In genomic region chr20:24584078-24584477, GRCh38 we compare ENCODE assay signal across 19 cellular contexts.
DNase-seq lines count a peak whose midpoint lies in the region; ATAC-seq, FAIRE-seq and TF ChIP-seq lines count a peak whose summit lies in the region.
"Had no signal": no experiment of that assay in that cellular context is flagged by ENCODE, and none has a peak within 500 bp of the region (broad histone marks: within the 10 kb centered on the region; RNA-seq: fewer than 3 reads in every experiment).

No MANE protein-coding gene starts in this region.

- H4K20me1 ChIP-seq in BLaER1 (no peaks in the 10 kb centered on the region), astrocyte (ENCODE audit: insufficient read depth, low read length) (no peaks in the 10 kb centered on the region)

- no CpG with 5 or more reads among the region's 9 CpGs for WGBS in neuronal stem cell (ENCODE audit: extremely low coverage in 2 of 2, insufficient read length in 2 of 2, insufficient replicate concordance in 1 of 2), 2 donors

- no peak overlapping the region for H2BK12ac ChIP-seq in neuronal stem cell (ENCODE audit: low read length)

- no peak for DNase-seq in astrocyte (ENCODE audit: low read depth)
- DNase-seq in neuronal stem cell (ENCODE audit: low spot score): no peak
- DNase-seq in frontal cortex (ENCODE audit: low spot score in 2 of 2): no peak
- DNase-seq: Calu3; CD4-positive, alpha-beta memory T cell; COR-L47; DMS53; GF-D8; GOT3; H7; HCEC 1CT had no signal

- H3K4me2 ChIP-seq in BLaER1 (peak overlapping the region; percentile 86), astrocyte (ENCODE audit: low read length) (peak overlapping the region; percentile 39), neuronal stem cell (ENCODE audit: insufficient read depth, low read length, poor library complexity, severe bottlenecking) (no peak overlapping the region)

- FAIRE-seq in astrocyte (lab: Jason Lieb, UNC): no peak
- FAIRE-seq in frontal cortex (lab: Jason Lieb, UNC): no peak
- FAIRE-seq: A204.1, GM12891, GM18507 had no signal

- peak overlapping the region; percentile 27 for H3K4me3 Mint-ChIP-seq in astrocyte (ENCODE audit: unreplicated experiment)
- H3K4me3 Mint-ChIP-seq: B cell; CD4-positive, alpha-beta memory T cell had no signal

- H3K9me3 Mint-ChIP-seq in astrocyte (ENCODE audit: unreplicated experiment): no peaks in the 10 kb centered on the region

- H3K79me1 ChIP-seq in neuronal stem cell (ENCODE audit: low read depth, low read length): no peaks in the 10 kb centered on the region

- H3K27me3 ChIP-seq in BLaER1: no peaks in the 10 kb centered on the region
- H3K27me3 ChIP-seq in astrocyte (ENCODE audit: insufficient read depth, low read length): no peaks in the 10 kb centered on the region
- no peaks in the 10 kb centered on the region for H3K27me3 ChIP-seq in neuronal stem cell (ENCODE audit: control insufficient read depth in 3 of 3, insufficient read depth in 3 of 3, low read depth in 1 of 3, low read length in 3 of 3)

- peaks cover 8% of the 10 kb centered on the region for H3K36me3 Mint-ChIP-seq in astrocyte (ENCODE audit: low read depth, unreplicated experiment)
- H3K36me3 Mint-ChIP-seq: CD4-positive, alpha-beta memory T cell had no signal

- H3K9ac ChIP-seq in BLaER1: 0 out of 2 replicates have a peak overlapping the region, but pooled peaks have one; percentile 24
- H3K9ac ChIP-seq in astrocyte (ENCODE audit: low read length): no peak overlapping the region
- no peak overlapping the region for H3K9ac ChIP-seq in neuronal stem cell (ENCODE audit: low read depth, low read length, poor library complexity)

- no peak overlapping the region for H3K4me3 ChIP-seq in BLaER1
- no peak overlapping the region for H3K4me3 ChIP-seq in astrocyte (ENCODE audit: insufficient read depth, low read depth, low read length)
- H3K4me3 ChIP-seq in neuronal stem cell (ENCODE audit: low read length in 2 of 2): no peak overlapping the region

- no peak overlapping the region for H3K14ac ChIP-seq in neuronal stem cell (ENCODE audit: low read length)

- no peak overlapping the region for H3K23ac ChIP-seq in neuronal stem cell (ENCODE audit: low read depth, low read length, poor library complexity)

- H4K91ac ChIP-seq in neuronal stem cell (ENCODE audit: low read depth, low read length, poor library complexity): no peak overlapping the region

- no peaks in the 10 kb centered on the region for H3K36me3 ChIP-seq in BLaER1
- H3K36me3 ChIP-seq in astrocyte (ENCODE audit: insufficient read depth, low read length): no peaks in the 10 kb centered on the region
- H3K36me3 ChIP-seq in neuronal stem cell (replicated peaks in 1 of 2; ENCODE audit: control insufficient read depth in 2 of 2, insufficient read depth in 2 of 2, low read length in 2 of 2): peaks cover 0 to 2% of the 10 kb centered on the region in 2 donors

- H2AFZ ChIP-seq in astrocyte (ENCODE audit: low read depth, low read length) (no peak overlapping the region), neuronal stem cell (ENCODE audit: low read length) (no peak overlapping the region)

- H2BK5ac ChIP-seq in neuronal stem cell (ENCODE audit: low read length): no peak overlapping the region

- H3K27ac ChIP-seq in BLaER1: 0 out of 2 replicates have a peak overlapping the region, but pooled peaks have one; percentile 33
- H3K27ac ChIP-seq in astrocyte (ENCODE audit: low read depth, low read length): no peak overlapping the region
- no peak overlapping the region for H3K27ac ChIP-seq in neuronal stem cell (replicated peaks; ENCODE audit: low read length)
- H3K27ac ChIP-seq: 22Rv1 had no signal

- no peak for TF ChIP-seq CTCF in astrocyte (IDR thresholded peaks at IDR 0.05; ENCODE audit: insufficient read depth, low read depth, low read length)

- ATAC-seq in GM21825 (IDR thresholded peaks at IDR 0.05; ENCODE audit: unreplicated experiment) (no peak), GM18907 (IDR thresholded peaks at IDR 0.05; ENCODE audit: unreplicated experiment) (no peak)

- peaks cover 10% of the 10 kb centered on the region for H3K4me1 Mint-ChIP-seq in astrocyte (ENCODE audit: low read depth, unreplicated experiment)
- H3K4me1 Mint-ChIP-seq: CD4-positive, alpha-beta memory T cell had no signal

- H3K27ac Mint-ChIP-seq in astrocyte (ENCODE audit: unreplicated experiment): no peak overlapping the region
- H3K27ac Mint-ChIP-seq: B cell; CD4-positive, alpha-beta memory T cell had no signal

- H3K18ac ChIP-seq in neuronal stem cell (ENCODE audit: low read length): peak overlapping the region; percentile 22

- no peaks in the 10 kb centered on the region for H3K9me3 ChIP-seq in BLaER1
- H3K9me3 ChIP-seq in astrocyte (ENCODE audit: insufficient read depth, low read depth, low read length): no peaks in the 10 kb centered on the region
- peaks cover 0 to 3% of the 10 kb centered on the region in 2 donors for H3K9me3 ChIP-seq in neuronal stem cell (replicated peaks in 1 of 2; ENCODE audit: control insufficient read depth in 2 of 2, insufficient read depth in 1 of 2, low read depth in 1 of 2, low read length in 2 of 2)

- no peak overlapping the region for H3K4ac ChIP-seq in neuronal stem cell (ENCODE audit: low read length)

- H3K79me2 ChIP-seq in astrocyte (ENCODE audit: insufficient read depth, low read length): no peaks in the 10 kb centered on the region

- H2BK15ac ChIP-seq in neuronal stem cell (ENCODE audit: low read length): no peak overlapping the region

- H3K4me1 ChIP-seq in BLaER1 (peaks cover 67% of the 10 kb centered on the region), astrocyte (ENCODE audit: insufficient read depth, low read length) (peaks cover 9% of the 10 kb centered on the region), neuronal stem cell (ENCODE audit: control insufficient read depth in 2 of 2, insufficient read depth in 1 of 2, low read depth in 1 of 2, low read length in 2 of 2) (peaks cover 0 to 1% of the 10 kb centered on the region in 2 donors)

- H2AK5ac ChIP-seq in neuronal stem cell (ENCODE audit: low read depth, low read length): no peak overlapping the region

- peaks cover 3% of the 10 kb centered on the region for H3K27me3 Mint-ChIP-seq in astrocyte (ENCODE audit: low read depth, unreplicated experiment)
- H3K27me3 Mint-ChIP-seq: B cell had no signal

- no peak overlapping the region for H4K8ac ChIP-seq in neuronal stem cell (ENCODE audit: low read depth, low read length)

- no peak overlapping the region for H2BK120ac ChIP-seq in neuronal stem cell (ENCODE audit: low read depth, low read length)
